Comparison of ENCODE assay signal across 17 cellular contexts in genomic region chr7:159094030-159094740, GRCh38. TPM values are rescaled to one million over a fixed set of nuclear protein-coding genes. Genes with fewer than 3 reads are reported as not detected.
DNase-seq lines count a peak whose midpoint lies in the region; TF ChIP-seq lines count a peak whose summit lies in the region.
"Had no signal": no experiment of that assay in that cellular context is flagged by ENCODE, and none has a peak within 500 bp of the region (broad histone marks: within the 10 kb centered on the region; RNA-seq: fewer than 3 reads in every experiment).

No MANE protein-coding gene starts in this region.

- no peak overlapping the region for H3K18ac ChIP-seq in H9 (ENCODE audit: insufficient read length, low read depth, low read length)

- no peak overlapping the region for H3K23ac ChIP-seq in H9 (ENCODE audit: insufficient read length, low read depth, low read length)

- H3K27ac Mint-ChIP-seq in H9 (no peak overlapping the region), chondrocyte (ENCODE audit: unreplicated experiment) (no peak overlapping the region)
- H3K27ac Mint-ChIP-seq: activated B cell treated with CpG ODN at 0.5 μM for 24 hours had no signal

- no CpG with 5 or more reads among the region's 16 CpGs for WGBS in H9 (ENCODE audit: extremely low coverage, insufficient read length, low lambda C conversion rate)
- WGBS in hepatocyte (ENCODE audit: low lambda C conversion rate, missing lambda C conversion rate): 85% methylated on average over 16 of the region's 16 CpGs

- no peaks in the 10 kb centered on the region for H3K9me3 ChIP-seq in H9 (ENCODE audit: control insufficient read depth, low read depth, low read length)
- H3K9me3 ChIP-seq in hepatocyte (ENCODE audit: low read depth): no peaks in the 10 kb centered on the region
- H3K9me3 ChIP-seq: colonic mucosa had no signal

- TF ChIP-seq CTCF in H9 (conservative IDR thresholded peaks at IDR 0.05) (no peak), chondrocyte (IDR thresholded peaks at IDR 0.05) (no peak), GM13977 (IDR thresholded peaks at IDR 0.05; ENCODE audit: extremely low read depth, insufficient read depth, missing control alignments) (no peak), hepatocyte (IDR thresholded peaks at IDR 0.05; ENCODE audit: poor library complexity) (no peak)

- H3T11ph ChIP-seq in H9 (ENCODE audit: low read length): no peak overlapping the region

- no peak overlapping the region for H3K9ac ChIP-seq in H9 (ENCODE audit: extremely low read depth, insufficient read length, low read length)

- H4K20me1 ChIP-seq in H9 (ENCODE audit: control insufficient read depth, insufficient read depth, insufficient read length): no peaks in the 10 kb centered on the region
- no peaks in the 10 kb centered on the region for H4K20me1 ChIP-seq in hepatocyte (ENCODE audit: insufficient read depth, poor library complexity, severe bottlenecking)

- no peak overlapping the region for H2AFZ ChIP-seq in H9 (ENCODE audit: low read length)
- H2AFZ ChIP-seq in hepatocyte: no peak overlapping the region

- H2AK5ac ChIP-seq in H9 (ENCODE audit: insufficient read length, low read length): no peak overlapping the region

- peak; percentile 20 for DNase-seq in NCI-H1694 (lab: John Stamatoyannopoulos, UW)
- DNase-seq in NCI-H1694 treated with DMSO at 0.1 percent for 48 hours (lab: John Stamatoyannopoulos, UW): no peak
- DNase-seq in H9: peak; percentile 23
- DNase-seq in chondrocyte (ENCODE audit: low spot score): peak; percentile 75
- peak; percentile 55 for DNase-seq in posterior vena cava (ENCODE audit: low spot score)
- DNase-seq in RKO (ENCODE audit: low spot score): no peak
- DNase-seq in GM13977 (ENCODE audit: low spot score): no peak
- DNase-seq in hepatocyte (ENCODE audit: low spot score): no peak
- DNase-seq: activated B cell treated with CpG ODN at 0.5 μM for 24 hours; amniotic stem cell; colonic mucosa; kidney; NCI-H1048; NCI-H446; stimulated activated CD4-positive, alpha-beta T cell treated with anti-CD3 and anti-CD28 coated beads, Interleukin-15, amount 100 ng/mL, for 24 hours had no signal

- no peak overlapping the region for H2BK20ac ChIP-seq in H9 (ENCODE audit: low read depth, low read length, poor library complexity, severe bottlenecking)

- no peak overlapping the region for H3K14ac ChIP-seq in H9 (ENCODE audit: insufficient read depth, low read length)

- H3K9me3 Mint-ChIP-seq in H9 (no peaks in the 10 kb centered on the region), chondrocyte (ENCODE audit: low read depth) (no peaks in the 10 kb centered on the region)
- H3K9me3 Mint-ChIP-seq: activated B cell treated with CpG ODN at 0.5 μM for 24 hours had no signal

- H3K56ac ChIP-seq in H9 (ENCODE audit: insufficient read length, low read depth, low read length): no peak overlapping the region

- H4K8ac ChIP-seq in H9 (replicated peaks; ENCODE audit: insufficient read length, low read depth, low read length): no peak overlapping the region

- no peak overlapping the region for H2BK5ac ChIP-seq in H9 (ENCODE audit: insufficient read length, low read length)

- H3K4me3 Mint-ChIP-seq in H9: no peak overlapping the region
- H3K4me3 Mint-ChIP-seq in chondrocyte (ENCODE audit: unreplicated experiment): no peak overlapping the region
- H3K4me3 Mint-ChIP-seq: activated B cell treated with CpG ODN at 0.5 μM for 24 hours, IgD-negative memory B cell had no signal

- no peaks in the 10 kb centered on the region for H3K27me3 ChIP-seq in H9 (ENCODE audit: insufficient read depth, low read length)
- no peaks in the 10 kb centered on the region for H3K27me3 ChIP-seq in hepatocyte
- H3K27me3 ChIP-seq: colonic mucosa had no signal

- intact Hi-C loops in posterior vena cava (cut with DNase I): no loop called here

- H3K4me1 Mint-ChIP-seq in H9 (no peaks in the 10 kb centered on the region; a peak in 1 of 4 replicates), chondrocyte (ENCODE audit: low read depth) (peaks cover 15% of the 10 kb centered on the region)
- H3K4me1 Mint-ChIP-seq: activated B cell treated with CpG ODN at 0.5 μM for 24 hours, IgD-negative memory B cell had no signal

- H3K27me3 Mint-ChIP-seq in H9 (ENCODE audit: low read depth) (no peaks in the 10 kb centered on the region), chondrocyte (ENCODE audit: low read depth) (peaks cover 17% of the 10 kb centered on the region)
- H3K27me3 Mint-ChIP-seq: activated B cell treated with CpG ODN at 0.5 μM for 24 hours, IgD-negative memory B cell had no signal

- no peak overlapping the region for H4K91ac ChIP-seq in H9 (ENCODE audit: insufficient read length, low read depth, low read length)

- no peaks in the 10 kb centered on the region for H3K36me3 ChIP-seq in hepatocyte (replicated peaks; ENCODE audit: insufficient read depth, low read depth)
- H3K36me3 ChIP-seq: colonic mucosa had no signal

- H3K4me1 ChIP-seq in H9 (ENCODE audit: insufficient read depth, low read length) (no peaks in the 10 kb centered on the region), hepatocyte (ENCODE audit: insufficient read depth) (no peaks in the 10 kb centered on the region)
- H3K4me1 ChIP-seq: colonic mucosa had no signal

- H3K79me2 ChIP-seq in H9 (ENCODE audit: insufficient read depth, low read length) (no peaks in the 10 kb centered on the region), hepatocyte (no peaks in the 10 kb centered on the region)

- H3K79me1 ChIP-seq in H9 (ENCODE audit: insufficient read depth, low read depth, low read length, poor library complexity, severe bottlenecking): no peaks in the 10 kb centered on the region

- no peak overlapping the region for H3K27ac ChIP-seq in H9 (ENCODE audit: insufficient read length, low read depth, low read length)
- H3K27ac ChIP-seq in hepatocyte: no peak overlapping the region
- H3K27ac ChIP-seq: colonic mucosa had no signal

- no peak overlapping the region for H3K4me2 ChIP-seq in H9 (ENCODE audit: insufficient read depth, insufficient read length, low read length)
- no peak overlapping the region for H3K4me2 ChIP-seq in hepatocyte

- no peaks in the 10 kb centered on the region for H3K23me2 ChIP-seq in H9 (ENCODE audit: insufficient read length, low read depth, low read length, poor library complexity, severe bottlenecking)

- no peak overlapping the region for H2BK15ac ChIP-seq in H9 (ENCODE audit: low read depth, low read length)

- in situ Hi-C loops in GM13977 (cut with MboI; ENCODE audit: low pct_unique_long_range_greater_than_20kb, low sequenced_read_pairs, unreplicated experiment): no loop called here

- H3K36me3 Mint-ChIP-seq in H9 (ENCODE audit: insufficient read depth in 1 of 3, low read depth in 3 of 3) (no peaks in the 10 kb centered on the region), chondrocyte (ENCODE audit: low read depth) (no peaks in the 10 kb centered on the region)
- H3K36me3 Mint-ChIP-seq: IgD-negative memory B cell had no signal

- H2BK120ac ChIP-seq in H9 (ENCODE audit: low read depth, low read length, poor library complexity, severe bottlenecking): no peak overlapping the region

- H3K4me3 ChIP-seq in hepatocyte: no peak overlapping the region
- H3K4me3 ChIP-seq: colonic mucosa had no signal

- no peak overlapping the region for H2BK12ac ChIP-seq in H9 (ENCODE audit: insufficient read length, low read depth, low read length)

- H3K9me2 ChIP-seq in hepatocyte (replicated peaks; ENCODE audit: insufficient read depth): no peaks in the 10 kb centered on the region

- no peak overlapping the region for H4K5ac ChIP-seq in H9 (ENCODE audit: insufficient read length, low read depth, low read length)

- H3K4ac ChIP-seq in H9 (ENCODE audit: low read depth, low read length): no peak overlapping the region

RNA-seq across cellular contexts. Expression of gene VIPR2, which starts 50.5 kb away (rescaled TPM):
- 1.5 and 1.6 TPM in 2 replicates for total RNA-seq in H9 (2021)
- total RNA-seq in chondrocyte: 0.07 TPM in 1 of 3 replicates, not detected in the others
- 1 to 10 TPM; 5.0 to 7.6 TPM for total RNA-seq in posterior vena cava
- 2.8 and 3.4 TPM in 2 replicates for total RNA-seq in hepatocyte
- polyA plus RNA-seq in hepatocyte: 2.7 and 4.5 TPM in 2 replicates
- total RNA-seq: activated B cell treated with CpG ODN at 0.5 μM for 24 hours, epithelial cell of proximal tubule had no signal
- polyA plus RNA-seq: IgD-negative memory B cell had no signal

Comparison
In these comparisons a context has a peak if more than half of its experiments do, and no peak if none do; other contexts are left out.
1. DNase-seq: peak in NCI-H1694 (single experiment), H9 (single experiment), chondrocyte (single experiment) and posterior vena cava (single experiment); none in NCI-H1694 treated with DMSO at 0.1 percent for 48 hours (single experiment), RKO (single experiment), GM13977 (single experiment) and hepatocyte (single experiment).